ENCODE assay signal across 15 cellular contexts in genomic region chr5:9196403-9197224, GRCh38.
A peak's percentile ranks its signal among the peaks of the same experiment; 100 is the strongest.
DNase-seq lines count a peak whose midpoint lies in the region; ATAC-seq and TF ChIP-seq lines count a peak whose summit lies in the region.
"Had no signal": no experiment of that assay in that cellular context is flagged by ENCODE, and none has a peak within 500 bp of the region (broad histone marks: within the 10 kb centered on the region; RNA-seq: fewer than 3 reads in every experiment).

No MANE protein-coding gene starts in this region.

- peak overlapping the region; percentile 62; the same call in 1 of the 2 replicates for H3K23ac ChIP-seq in IMR-90 (ENCODE audit: low read depth, low read length)

- peak overlapping the region; percentile 29; the same call in 1 of the 2 replicates for H2BK120ac ChIP-seq in IMR-90 (ENCODE audit: low read depth, low read length)

- intact Hi-C loops in IMR-90 (cut with micrococcal nuclease), result no loop called here

- H3K4me1 ChIP-seq in ACC112 (ENCODE audit: control insufficient read depth, insufficient read depth, low read length, unreplicated experiment) (peaks cover 40% of the 10 kb centered on the region), IMR-90 (ENCODE audit: control insufficient read depth, insufficient read depth, low read length) (peaks cover 4% of the 10 kb centered on the region)
- H3K4me1 ChIP-seq: A549 had no signal

- H3K36me3 ChIP-seq in ACC112 (ENCODE audit: insufficient read depth, low read length) (no peaks in the 10 kb centered on the region), IMR-90 (ENCODE audit: control insufficient read depth, insufficient read depth, low read length) (peaks cover 5% of the 10 kb centered on the region), brain microvascular endothelial cell (replicated peaks) (no peaks in the 10 kb centered on the region)

- peak overlapping the region; percentile 35; the same call in 1 of the 2 replicates for H3K4ac ChIP-seq in IMR-90 (ENCODE audit: low read depth, low read length)

- H3K9me1 ChIP-seq in IMR-90 (ENCODE audit: insufficient read depth, low read length), result peaks cover 28% of the 10 kb centered on the region

- H3K4me3 Mint-ChIP-seq in activated CD8-positive, alpha-beta T cell treated with anti-CD3 and anti-CD28 coated beads, Interleukin-2, amount 10 ng/mL, durations not matched to agents 7 days and 5 days, result no peak overlapping the region
- no peak overlapping the region for H3K4me3 Mint-ChIP-seq in stimulated activated effector memory CD8-positive, alpha-beta T cell treated with anti-CD3 and anti-CD28 coated beads, Interleukin-12 subunit alpha, Interleukin-12 subunit beta, amount 100 ng/mL, for 72 hours
- H3K4me3 Mint-ChIP-seq: activated CD8-positive, alpha-beta memory T cell treated with anti-CD3 and anti-CD28 coated beads, Interleukin-2, amount 10 ng/mL, durations not matched to agents 7 days and 5 days had no signal

- no peaks in the 10 kb centered on the region for H3K27me3 ChIP-seq in ACC112 (ENCODE audit: insufficient read depth, low read length)
- no peaks in the 10 kb centered on the region for H3K27me3 ChIP-seq in IMR-90 (ENCODE audit: control insufficient read depth, insufficient read depth, low read length)
- no peaks in the 10 kb centered on the region for H3K27me3 ChIP-seq in brain microvascular endothelial cell (replicated peaks)

- no peak overlapping the region for H4K5ac ChIP-seq in IMR-90 (ENCODE audit: low read depth, low read length)

- H2BK5ac ChIP-seq in IMR-90 (ENCODE audit: low read depth, low read length, poor library complexity, severe bottlenecking), result no peak overlapping the region

- no peaks in the 10 kb centered on the region for H3K4me1 Mint-ChIP-seq in activated CD8-positive, alpha-beta T cell treated with anti-CD3 and anti-CD28 coated beads, Interleukin-2, amount 10 ng/mL, durations not matched to agents 7 days and 5 days (ENCODE audit: low read depth)
- no peaks in the 10 kb centered on the region for H3K4me1 Mint-ChIP-seq in stimulated activated effector memory CD8-positive, alpha-beta T cell treated with anti-CD3 and anti-CD28 coated beads, Interleukin-12 subunit alpha, Interleukin-12 subunit beta, amount 100 ng/mL, for 72 hours
- H3K4me1 Mint-ChIP-seq: activated CD8-positive, alpha-beta memory T cell treated with anti-CD3 and anti-CD28 coated beads, Interleukin-2, amount 10 ng/mL, durations not matched to agents 7 days and 5 days had no signal

- DNase-seq in IMR-90 (peak; percentile 92), brain microvascular endothelial cell (peak; percentile 87), hepatic stellate cell (ENCODE audit: low spot score) (peak; percentile 21), cerebellar cortex (ENCODE audit: low spot score) (no peak)
- no peak for DNase-seq in activated CD8-positive, alpha-beta T cell treated with anti-CD3 and anti-CD28 coated beads, Interleukin-2, amount 10 ng/mL, durations not matched to agents 7 days and 5 days
- no peak for DNase-seq in stimulated activated effector memory CD8-positive, alpha-beta T cell treated with anti-CD3 and anti-CD28 coated beads, Interleukin-12 subunit alpha, Interleukin-12 subunit beta, amount 100 ng/mL, for 72 hours (ENCODE audit: low spot score in 2 of 2)
- no peak for DNase-seq in activated effector memory CD4-positive, alpha-beta T cell treated with anti-CD3 and anti-CD28 coated beads, Interleukin-2, amount 50 U/mL, for 16 hours
- DNase-seq: activated CD8-positive, alpha-beta memory T cell treated with anti-CD3 and anti-CD28 coated beads, Interleukin-2, amount 10 ng/mL, durations not matched to agents 7 days and 5 days; activated naive CD4-positive, alpha-beta T cell treated with Interleukin-2 at 50 U/mL for 16 hours; Caco-2; kidney; NCI-H2081 treated with DMSO at 0.1 percent for 48 hours; T-helper 1 cell had no signal

- H4K91ac ChIP-seq in IMR-90 (ENCODE audit: insufficient read depth, low read depth, low read length), result 0 out of 2 replicates have a peak overlapping the region, but pooled peaks have one; percentile 15

- no peak overlapping the region for H3K56ac ChIP-seq in IMR-90 (ENCODE audit: extremely low read depth, insufficient read depth, low read length)

- H3K18ac ChIP-seq in IMR-90 (ENCODE audit: low read depth, low read length), result no peak overlapping the region

- ATAC-seq in IMR-90 (ENCODE audit: low read depth), result peak; percentile 12; the same call in 1 of the 2 replicates
- ATAC-seq in activated CD8-positive, alpha-beta T cell treated with anti-CD3 and anti-CD28 coated beads, Interleukin-2, amount 10 ng/mL, durations not matched to agents 7 days and 5 days, result no peak
- no peak for ATAC-seq in stimulated activated effector memory CD8-positive, alpha-beta T cell treated with anti-CD3 and anti-CD28 coated beads, Interleukin-12 subunit alpha, Interleukin-12 subunit beta, amount 100 ng/mL, for 72 hours
- ATAC-seq: A549; activated CD8-positive, alpha-beta memory T cell treated with anti-CD3 and anti-CD28 coated beads, Interleukin-2, amount 10 ng/mL, durations not matched to agents 7 days and 5 days had no signal

- 94% methylated on average over 5 of the region's 13 CpGs; no CpG with 5 or more reads in 1 of the 2 experiments for WGBS in IMR-90 (ENCODE audit: extremely low coverage in 2 of 2, insufficient read length in 1 of 2), 2 experiments

- H2AFZ ChIP-seq in ACC112 (ENCODE audit: low read length, unreplicated experiment) (no peak overlapping the region), IMR-90 (replicated peaks; ENCODE audit: low read length, poor library complexity) (no peak overlapping the region)

- dilution Hi-C loops in IMR-90 (cut with HindIII; ENCODE audit: low sequenced_read_pairs, unreplicated experiment), result no loop called here

- H3K36me3 Mint-ChIP-seq in activated CD8-positive, alpha-beta T cell treated with anti-CD3 and anti-CD28 coated beads, Interleukin-2, amount 10 ng/mL, durations not matched to agents 7 days and 5 days (ENCODE audit: low read depth), result no peaks in the 10 kb centered on the region
- no peaks in the 10 kb centered on the region for H3K36me3 Mint-ChIP-seq in stimulated activated effector memory CD8-positive, alpha-beta T cell treated with anti-CD3 and anti-CD28 coated beads, Interleukin-12 subunit alpha, Interleukin-12 subunit beta, amount 100 ng/mL, for 72 hours
- H3K36me3 Mint-ChIP-seq: activated CD8-positive, alpha-beta memory T cell treated with anti-CD3 and anti-CD28 coated beads, Interleukin-2, amount 10 ng/mL, durations not matched to agents 7 days and 5 days had no signal

- H3K79me1 ChIP-seq in IMR-90 (ENCODE audit: low read depth in 1 of 2, low read length in 2 of 2), result peaks cover 0 to 19% of the 10 kb centered on the region in 2 experiments; a peak in 1 of 4 replicates

- H3K14ac ChIP-seq in IMR-90 (replicated peaks; ENCODE audit: low read depth, low read length), result 0 out of 2 replicates have a peak overlapping the region, but pooled peaks have one; percentile 48

- H3K4me3 ChIP-seq in ACC112 (ENCODE audit: low read depth, low read length) (no peak overlapping the region), IMR-90 (ENCODE audit: insufficient read depth, low read depth, low read length) (no peak overlapping the region), brain microvascular endothelial cell (ENCODE audit: low read depth, low read length) (no peak overlapping the region)
- H3K4me3 ChIP-seq: A549 had no signal

- BruUV-seq in IMR-90 (replicated peaks; lab: Mats Ljungman, UMichigan), result no TSS peak

- H4K8ac ChIP-seq in IMR-90 (ENCODE audit: low read depth in 2 of 2, low read length in 2 of 2), result no peak overlapping the region

- peak overlapping the region; percentile 20; the same call in 1 of the 2 replicates for H2BK20ac ChIP-seq in IMR-90 (ENCODE audit: low read depth, low read length)

- TF ChIP-seq CTCF in IMR-90 (conservative IDR thresholded peaks at IDR 0.05; ENCODE audit: low read depth, low read length) (no peak), brain microvascular endothelial cell (IDR thresholded peaks at IDR 0.05; ENCODE audit: low read depth, low read length, missing control alignments) (no peak)

- in situ Hi-C loops in IMR-90 (cut with MboI; ENCODE audit: low sequenced_read_pairs) (no loop called here), brain microvascular endothelial cell (cut with HindIII; ENCODE audit: low pct_ligation_motif_present, low sequenced_read_pairs) (no loop called here)

- peak overlapping the region; percentile 29; the same call in 1 of the 2 replicates for H2AK5ac ChIP-seq in IMR-90 (ENCODE audit: low read depth, low read length)

- no peaks in the 10 kb centered on the region for H3K9me3 ChIP-seq in IMR-90 (ENCODE audit: control insufficient read depth, insufficient read depth, low read length)
- H3K9me3 ChIP-seq: A549, Caco-2 had no signal

- POLR2A ChIA-PET in IMR-90 (lab: Charles Lee; ENCODE audit: unreplicated experiment), result no interaction called here
- POLR2A ChIA-PET in activated CD8-positive, alpha-beta T cell treated with anti-CD3 and anti-CD28 coated beads, Interleukin-2, amount 10 ng/mL, durations not matched to agents 7 days and 5 days (lab: Charles Lee), result no interaction called here

- no peaks in the 10 kb centered on the region for H3K27me3 Mint-ChIP-seq in activated CD8-positive, alpha-beta T cell treated with anti-CD3 and anti-CD28 coated beads, Interleukin-2, amount 10 ng/mL, durations not matched to agents 7 days and 5 days (ENCODE audit: low read depth)
- H3K27me3 Mint-ChIP-seq: activated CD8-positive, alpha-beta memory T cell treated with anti-CD3 and anti-CD28 coated beads, Interleukin-2, amount 10 ng/mL, durations not matched to agents 7 days and 5 days had no signal

- TF ChIP-seq POLR2A in IMR-90 (IDR thresholded peaks at IDR 0.05; ENCODE audit: low read depth, low read length), result no peak

- no peaks in the 10 kb centered on the region for H3K9me3 Mint-ChIP-seq in activated CD8-positive, alpha-beta T cell treated with anti-CD3 and anti-CD28 coated beads, Interleukin-2, amount 10 ng/mL, durations not matched to agents 7 days and 5 days (ENCODE audit: insufficient read depth)
- no peaks in the 10 kb centered on the region for H3K9me3 Mint-ChIP-seq in stimulated activated effector memory CD8-positive, alpha-beta T cell treated with anti-CD3 and anti-CD28 coated beads, Interleukin-12 subunit alpha, Interleukin-12 subunit beta, amount 100 ng/mL, for 72 hours

- H3K4me2 ChIP-seq in IMR-90 (ENCODE audit: low read depth, low read length), result no peak overlapping the region
- H3K4me2 ChIP-seq: A549 had no signal

- H3K9ac ChIP-seq in IMR-90 (ENCODE audit: low read depth, low read length), result no peak overlapping the region

- no peaks in the 10 kb centered on the region for H3K79me2 ChIP-seq in ACC112 (ENCODE audit: control insufficient read depth, insufficient read depth, low read length, unreplicated experiment)

- CTCF ChIA-PET in IMR-90 (lab: Yijun Ruan, JAX), result interaction anchor here (0.7 to 1.1 kb wide), 2 partner anchors 13 to 251 kb away, joined by 3 read pairs; no protein-coding TSS in a partner anchor
- CTCF ChIA-PET in activated CD8-positive, alpha-beta T cell treated with anti-CD3 and anti-CD28 coated beads, Interleukin-2, amount 10 ng/mL, durations not matched to agents 7 days and 5 days (lab: Charles Lee), result no interaction called here

- no peak overlapping the region for H3K27ac Mint-ChIP-seq in activated CD8-positive, alpha-beta T cell treated with anti-CD3 and anti-CD28 coated beads, Interleukin-2, amount 10 ng/mL, durations not matched to agents 7 days and 5 days
- no peak overlapping the region for H3K27ac Mint-ChIP-seq in stimulated activated effector memory CD8-positive, alpha-beta T cell treated with anti-CD3 and anti-CD28 coated beads, Interleukin-12 subunit alpha, Interleukin-12 subunit beta, amount 100 ng/mL, for 72 hours
- H3K27ac Mint-ChIP-seq: activated CD8-positive, alpha-beta memory T cell treated with anti-CD3 and anti-CD28 coated beads, Interleukin-2, amount 10 ng/mL, durations not matched to agents 7 days and 5 days had no signal

- no peaks in the 10 kb centered on the region for H4K20me1 ChIP-seq in IMR-90 (ENCODE audit: insufficient read depth, low read length)

- H2BK15ac ChIP-seq in IMR-90 (ENCODE audit: low read depth, low read length), result no peak overlapping the region

- peak overlapping the region; percentile 22 for H2AK9ac ChIP-seq in IMR-90 (replicated peaks; ENCODE audit: low read depth, low read length, poor library complexity)

- no peak; the same call in 1 of the 2 replicates for TF ChIP-seq RAD21 in IMR-90 (IDR thresholded peaks at IDR 0.05; ENCODE audit: low read length)

- H3K27ac ChIP-seq in ACC112 (ENCODE audit: low read depth, low read length) (0 out of 2 replicates have a peak overlapping the region, but pooled peaks have one; percentile 44), IMR-90 (ENCODE audit: insufficient read depth, low read length) (no peak overlapping the region), brain microvascular endothelial cell (peak overlapping the region; percentile 67)
- H3K27ac ChIP-seq: A549 had no signal

Comparison
In these comparisons a context has a peak if more than half of its experiments do, and no peak if none do; other contexts are left out.
1. DNase-seq: peak in IMR-90 (single experiment), brain microvascular endothelial cell (single experiment) and hepatic stellate cell (single experiment); none in cerebellar cortex (single experiment), activated CD8-positive, alpha-beta T cell treated with anti-CD3 and anti-CD28 coated beads, Interleukin-2, amount 10 ng/mL, durations not matched to agents 7 days and 5 days (single experiment), stimulated activated effector memory CD8-positive, alpha-beta T cell treated with anti-CD3 and anti-CD28 coated beads, Interleukin-12 subunit alpha, Interleukin-12 subunit beta, amount 100 ng/mL, for 72 hours (0 of 2) and activated effector memory CD4-positive, alpha-beta T cell treated with anti-CD3 and anti-CD28 coated beads, Interleukin-2, amount 50 U/mL, for 16 hours (single experiment).